ENCODE assay signal across 21 cellular contexts in genomic region chr10:1041514-1041913, GRCh38. TPM values are rescaled to one million over a fixed set of nuclear protein-coding genes. Genes with fewer than 3 reads are reported as not detected.
DNase-seq lines count a peak whose midpoint lies in the region; ATAC-seq, FAIRE-seq and TF ChIP-seq lines count a peak whose summit lies in the region.
"Had no signal": no experiment of that assay in that cellular context is flagged by ENCODE, and none has a peak within 500 bp of the region (broad histone marks: within the 10 kb centered on the region; RNA-seq: fewer than 3 reads in every experiment).

No MANE protein-coding gene starts in this region.

- ATAC-seq in HepG2 (no peak), right lobe of liver (no peak), GM19395 (IDR thresholded peaks at IDR 0.05; ENCODE audit: unreplicated experiment) (no peak)
- ATAC-seq: GM23338 had no signal

- no peak overlapping the region for H3K4me2 ChIP-seq in HepG2 (ENCODE audit: low read depth, low read length)
- H3K4me2 ChIP-seq: GM23338 had no signal

- H3K27ac ChIP-seq in HepG2 (ENCODE audit: extremely low read length, insufficient read depth, low read length) = no peak overlapping the region
- no peak overlapping the region for H3K27ac ChIP-seq in right lobe of liver
- H3K27ac ChIP-seq in SK-N-MC = peak overlapping the region; percentile 36; the same call in 1 of the 2 replicates
- H3K27ac ChIP-seq in neutrophil = peak overlapping the region; percentile 91

- CTCF ChIA-PET in HepG2 (lab: Yijun Ruan, JAX; ENCODE audit: low intra/inter-chr PET ratio, low total read pairs) = interaction anchor here (0.6 kb wide), 1 partner anchor 19 kb away, joined by 3 read pairs; no protein-coding TSS in a partner anchor

- no TSS peak for BruUV-seq in HepG2 (replicated peaks; lab: Mats Ljungman, UMichigan)

- TF ChIP-seq POLR2A in HepG2 (IDR thresholded peaks at IDR 0.05; ENCODE audit: insufficient read depth in 1 of 2, low read depth in 2 of 2, low read length in 2 of 2) (no peak), right lobe of liver (IDR thresholded peaks at IDR 0.05) (no peak)

- H3K27me3 ChIP-seq in HepG2 (ENCODE audit: control insufficient read depth in 1 of 2, insufficient read depth in 2 of 2, low read length in 2 of 2) (no peaks in the 10 kb centered on the region), right lobe of liver (no peaks in the 10 kb centered on the region), neutrophil (no peaks in the 10 kb centered on the region)
- H3K27me3 ChIP-seq: BE2C had no signal

- TF ChIP-seq CTCF in HepG2 (CRISPR knock-in tag; IDR thresholded peaks at IDR 0.05) (no peak), right lobe of liver (IDR thresholded peaks at IDR 0.05) (no peak), neutrophil (IDR thresholded peaks at IDR 0.05) (no peak), GM13977 (IDR thresholded peaks at IDR 0.05; ENCODE audit: extremely low read depth, insufficient read depth, missing control alignments) (no peak)

- H3K36me3 ChIP-seq in HepG2 (replicated peaks in 1 of 2; ENCODE audit: control insufficient read depth in 1 of 2, insufficient read depth in 2 of 2, low read length in 2 of 2) = peaks cover 7 to 30% of the 10 kb centered on the region in 2 experiments
- H3K36me3 ChIP-seq in right lobe of liver = peaks cover 0 to 40% (median 21%) of the 10 kb centered on the region in 4 donors
- peaks cover 58% of the 10 kb centered on the region for H3K36me3 ChIP-seq in SK-N-MC (ENCODE audit: insufficient read depth, low read length)
- H3K36me3 ChIP-seq in neutrophil = peaks cover 33% of the 10 kb centered on the region

- 98% methylated on average over 9 of the region's 9 CpGs for WGBS in HepG2 (ENCODE audit: low lambda C conversion rate)
- WGBS in right lobe of liver (ENCODE audit: insufficient coverage, low coverage, low lambda C conversion rate, missing lambda C conversion rate) = 93% methylated on average over 6 of the region's 9 CpGs

- no peak overlapping the region for H2AFZ ChIP-seq in HepG2 (ENCODE audit: low read length)
- H2AFZ ChIP-seq: GM23338 had no signal

- in situ Hi-C loops in HepG2 (cut with HindIII; ENCODE audit: extremely low pct_ligation_motif_present, low pct_unique_long_range_greater_than_20kb) = no loop called here
- in situ Hi-C loops in GM13977 (cut with MboI; ENCODE audit: low pct_unique_long_range_greater_than_20kb, low sequenced_read_pairs, unreplicated experiment) = no loop called here

- H3K4me3 ChIP-seq in HepG2 (replicated peaks in 1 of 3; ENCODE audit: insufficient read depth in 1 of 3, low read depth in 2 of 3, low read length in 3 of 3) (no peak overlapping the region), right lobe of liver (no peak overlapping the region), SK-N-MC (no peak overlapping the region), neutrophil (ENCODE audit: low read depth in 1 of 2, low read length in 1 of 2) (no peak overlapping the region)
- H3K4me3 ChIP-seq: GM23338 had no signal

- DNase-seq in HepG2 (ENCODE audit: low spot score) (no peak), right lobe of liver (no peak), SK-N-MC (ENCODE audit: low read depth, low spot score) (no peak), GM13977 (ENCODE audit: low spot score) (no peak), hepatic stellate cell (ENCODE audit: low spot score) (no peak)
- DNase-seq: BE2C; Calu3; CD4-positive, alpha-beta memory T cell; DMS79 treated with DMSO at 0.1 percent for 48 hours; GF-D8; HCEC 1CT; HFFc6; KBM-7 had no signal

- H3K9me3 ChIP-seq in HepG2 (ENCODE audit: low read length) = no peaks in the 10 kb centered on the region
- no peaks in the 10 kb centered on the region for H3K9me3 ChIP-seq in right lobe of liver
- H3K9me3 ChIP-seq in SK-N-MC (ENCODE audit: low read depth, low read length) = no peaks in the 10 kb centered on the region
- no peaks in the 10 kb centered on the region for H3K9me3 ChIP-seq in neutrophil
- H3K9me3 ChIP-seq: BE2C had no signal

- H3K4me1 ChIP-seq in HepG2 (ENCODE audit: insufficient read depth, low read length) (peaks cover 33% of the 10 kb centered on the region), right lobe of liver (peaks cover 0 to 19% (median 2%) of the 10 kb centered on the region in 4 donors), neutrophil (ENCODE audit: control insufficient read depth in 1 of 2, insufficient read depth in 1 of 2, low read depth in 1 of 2, low read length in 1 of 2) (peaks cover 42 to 47% of the 10 kb centered on the region in 2 experiments)
- H3K4me1 ChIP-seq: BE2C had no signal

- H4K20me1 ChIP-seq in HepG2 (ENCODE audit: insufficient read depth, low read length) = peaks cover 51% of the 10 kb centered on the region

- FAIRE-seq in HepG2 (lab: Jason Lieb, UNC) = no peak
- FAIRE-seq: H54, HTR-8/SVneo had no signal

- POLR2A ChIA-PET in HepG2 (lab: Yijun Ruan, JAX) = no interaction called here

- no peak for TF ChIP-seq RAD21 in HepG2 (CRISPR knock-in tag; IDR thresholded peaks at IDR 0.05)

- H3K9ac ChIP-seq in HepG2 (ENCODE audit: insufficient read depth, low read depth, low read length) (no peak overlapping the region), SK-N-MC (ENCODE audit: insufficient read length) (no peak overlapping the region)

- H3K79me2 ChIP-seq in HepG2 (ENCODE audit: insufficient read depth, low read length) = peaks cover 34% of the 10 kb centered on the region

- TF ChIP-seq EP300 in HepG2 (IDR thresholded peaks at IDR 0.05; ENCODE audit: low read depth in 2 of 2, low read length in 2 of 2) (no peak), HepG2 (CRISPR knock-in tag; IDR thresholded peaks at IDR 0.05; ENCODE audit: borderline replicate concordance) (no peak)

- intact Hi-C loops in HepG2 (cut with micrococcal nuclease; ENCODE audit: unreplicated experiment) = no loop called here
- intact Hi-C loops in right lobe of liver (cut with DNase I) = no loop called here

RNA-seq across cellular contexts. Expression of gene IDI1, which starts 7.4 kb away (rescaled TPM):
- total RNA-seq in HepG2 (2016; rRNA removed; fragmentation: Illumina TruSeq; extraction: Trizol) (145 and 247 TPM in 2 replicates), right lobe of liver (10 to 100 TPM; 14.7 to 79.7 (median 28.4) TPM)
- 30.6 and 36.4 TPM in 2 replicates for total RNA-seq in HepG2 (2016; cell fraction: cytosol; rRNA removed; fragmentation: Illumina TruSeq; extraction: Trizol; ENCODE audit: low read depth)
- 151 and 249 TPM in 2 replicates for total RNA-seq in HepG2 (2016; cell fraction: insoluble cytoplasmic fraction; rRNA removed; fragmentation: Illumina TruSeq; extraction: Trizol)
- total RNA-seq in HepG2 (2016; cell fraction: membrane; rRNA removed; fragmentation: Illumina TruSeq; extraction: Trizol) = 51.4 and 56.7 TPM in 2 replicates
- 95.7 and 98.8 TPM in 2 replicates for total RNA-seq in HepG2 (2016; cell fraction: nucleus; rRNA removed; fragmentation: Illumina TruSeq; extraction: Trizol)
- polyA plus RNA-seq in HepG2 (2011; rRNA removed) = 44.4 and 56.6 TPM in 2 replicates
- 17.6 and 37.3 TPM in 2 replicates for polyA plus RNA-seq in HepG2 (2011; cell fraction: cytosol; rRNA removed)
- polyA plus RNA-seq in HepG2 (2011; cell fraction: nucleus; rRNA removed) = 43.0 and 68.2 TPM in 2 replicates
- 95.0 and 101 TPM in 2 replicates for polyA plus RNA-seq in HepG2 (2012)
- polyA plus RNA-seq in HepG2 (2016; cell fraction: cytosol; fragmentation: Illumina TruSeq; extraction: Trizol; ENCODE audit: low read depth) = 11.6 and 13.1 TPM in 2 replicates
- 253 and 286 TPM in 2 replicates for polyA plus RNA-seq in HepG2 (2016; cell fraction: insoluble cytoplasmic fraction; fragmentation: Illumina TruSeq; extraction: Trizol; ENCODE audit: low read depth)
- 34.8 and 35.9 TPM in 2 replicates for polyA plus RNA-seq in HepG2 (2016; cell fraction: membrane; fragmentation: Illumina TruSeq; extraction: Trizol; ENCODE audit: low read depth)
- 142 and 155 TPM in 2 replicates for polyA plus RNA-seq in HepG2 (2016; cell fraction: nucleus; fragmentation: Illumina TruSeq; extraction: Trizol; ENCODE audit: insufficient read depth, low read depth)
- polyA minus RNA-seq in HepG2 (2011; rRNA and poly(A)+ RNA removed; ENCODE audit: low replicate concordance) = 13.6 and 22.4 TPM in 2 replicates
- polyA minus RNA-seq in HepG2 (2011; cell fraction: cytosol; rRNA and poly(A)+ RNA removed) = 13.5 and 22.8 TPM in 2 replicates
- 43.5 and 60.7 TPM in 2 replicates for polyA minus RNA-seq in HepG2 (2011; cell fraction: nucleus; rRNA and poly(A)+ RNA removed)

RNA-seq across cellular contexts. Expression of gene WDR37, which starts 14.7 kb away (rescaled TPM):
- total RNA-seq in HepG2 (2016; rRNA removed; fragmentation: Illumina TruSeq; extraction: Trizol) = 5.4 and 5.9 TPM in 2 replicates
- 14.4 and 16.4 TPM in 2 replicates for total RNA-seq in HepG2 (2016; cell fraction: cytosol; rRNA removed; fragmentation: Illumina TruSeq; extraction: Trizol; ENCODE audit: low read depth)
- total RNA-seq in HepG2 (2016; cell fraction: insoluble cytoplasmic fraction; rRNA removed; fragmentation: Illumina TruSeq; extraction: Trizol) = 4.7 and 6.1 TPM in 2 replicates
- 8.1 and 8.5 TPM in 2 replicates for total RNA-seq in HepG2 (2016; cell fraction: membrane; rRNA removed; fragmentation: Illumina TruSeq; extraction: Trizol)
- total RNA-seq in HepG2 (2016; cell fraction: nucleus; rRNA removed; fragmentation: Illumina TruSeq; extraction: Trizol) = 7.7 and 7.8 TPM in 2 replicates
- 7.5 and 8.6 TPM in 2 replicates for polyA plus RNA-seq in HepG2 (2011; rRNA removed)
- 5.3 TPM in 2 replicates for polyA plus RNA-seq in HepG2 (2011; cell fraction: cytosol; rRNA removed)
- polyA plus RNA-seq in HepG2 (2011; cell fraction: nucleus; rRNA removed) = 19.8 and 22.5 TPM in 2 replicates
- 6.1 and 6.9 TPM in 2 replicates for polyA plus RNA-seq in HepG2 (2012)
- polyA plus RNA-seq in HepG2 (2016; cell fraction: cytosol; fragmentation: Illumina TruSeq; extraction: Trizol; ENCODE audit: low read depth) = 0.37 and 0.41 TPM in 2 replicates
- 4.6 and 5.8 TPM in 2 replicates for polyA plus RNA-seq in HepG2 (2016; cell fraction: insoluble cytoplasmic fraction; fragmentation: Illumina TruSeq; extraction: Trizol; ENCODE audit: low read depth)
- 1.1 and 1.2 TPM in 2 replicates for polyA plus RNA-seq in HepG2 (2016; cell fraction: membrane; fragmentation: Illumina TruSeq; extraction: Trizol; ENCODE audit: low read depth)
- 16.0 TPM in 2 replicates for polyA plus RNA-seq in HepG2 (2016; cell fraction: nucleus; fragmentation: Illumina TruSeq; extraction: Trizol; ENCODE audit: insufficient read depth, low read depth)
- 39.9 and 41.7 TPM in 2 replicates for polyA minus RNA-seq in HepG2 (2011; rRNA and poly(A)+ RNA removed; ENCODE audit: low replicate concordance)
- 7.3 and 13.4 TPM in 2 replicates for polyA minus RNA-seq in HepG2 (2011; cell fraction: cytosol; rRNA and poly(A)+ RNA removed)
- polyA minus RNA-seq in HepG2 (2011; cell fraction: nucleus; rRNA and poly(A)+ RNA removed) = 16.2 and 17.1 TPM in 2 replicates
- 1 to 10 TPM; 5.8 to 9.7 (median 8.3) TPM for total RNA-seq in right lobe of liver

RNA-seq across cellular contexts. Expression of gene IDI2, which starts 15.9 kb away (rescaled TPM):
- total RNA-seq in HepG2 (2016; rRNA removed; fragmentation: Illumina TruSeq; extraction: Trizol) (not detected in 2 replicates), right lobe of liver (not detected)
- total RNA-seq in HepG2 (2016; cell fraction: cytosol; rRNA removed; fragmentation: Illumina TruSeq; extraction: Trizol; ENCODE audit: low read depth) = not detected in 2 replicates
- not detected in 2 replicates for total RNA-seq in HepG2 (2016; cell fraction: insoluble cytoplasmic fraction; rRNA removed; fragmentation: Illumina TruSeq; extraction: Trizol)
- total RNA-seq in HepG2 (2016; cell fraction: membrane; rRNA removed; fragmentation: Illumina TruSeq; extraction: Trizol) = not detected in 2 replicates
- not detected in 2 replicates for total RNA-seq in HepG2 (2016; cell fraction: nucleus; rRNA removed; fragmentation: Illumina TruSeq; extraction: Trizol)
- polyA plus RNA-seq in HepG2 (2011; rRNA removed) = not detected in 2 replicates
- not detected in 2 replicates for polyA plus RNA-seq in HepG2 (2011; cell fraction: cytosol; rRNA removed)
- not detected in 2 replicates for polyA plus RNA-seq in HepG2 (2011; cell fraction: nucleus; rRNA removed)
- not detected in 2 replicates for polyA plus RNA-seq in HepG2 (2012)
- not detected in 2 replicates for polyA plus RNA-seq in HepG2 (2016; cell fraction: cytosol; fragmentation: Illumina TruSeq; extraction: Trizol; ENCODE audit: low read depth)
- polyA plus RNA-seq in HepG2 (2016; cell fraction: insoluble cytoplasmic fraction; fragmentation: Illumina TruSeq; extraction: Trizol; ENCODE audit: low read depth) = not detected in 2 replicates
- not detected in 2 replicates for polyA plus RNA-seq in HepG2 (2016; cell fraction: membrane; fragmentation: Illumina TruSeq; extraction: Trizol; ENCODE audit: low read depth)
- not detected in 2 replicates for polyA plus RNA-seq in HepG2 (2016; cell fraction: nucleus; fragmentation: Illumina TruSeq; extraction: Trizol; ENCODE audit: insufficient read depth, low read depth)
- polyA minus RNA-seq in HepG2 (2011; rRNA and poly(A)+ RNA removed; ENCODE audit: low replicate concordance) = not detected in 2 replicates
- not detected in 2 replicates for polyA minus RNA-seq in HepG2 (2011; cell fraction: cytosol; rRNA and poly(A)+ RNA removed)
- polyA minus RNA-seq in HepG2 (2011; cell fraction: nucleus; rRNA and poly(A)+ RNA removed) = not detected in 2 replicates
- total RNA-seq: A172; Calu3; CD4-positive, alpha-beta memory T cell; GM23338; HFFc6 had no signal
- polyA plus RNA-seq: CD14-positive monocyte; CD4-positive, alpha-beta memory T cell; GM23338; IgD-negative memory B cell had no signal

RNA-seq across cellular contexts. Expression of gene GTPBP4, which starts 53.3 kb away (rescaled TPM):
- total RNA-seq in HepG2 (2016; rRNA removed; fragmentation: Illumina TruSeq; extraction: Trizol) (85.5 and 101 TPM in 2 replicates), right lobe of liver (10 to 100 TPM in 5 of 6 experiments, 1 to 10 TPM in 1; 6.6 to 18.6 (median 15.4) TPM)
- 9.2 and 10.8 TPM in 2 replicates for total RNA-seq in HepG2 (2016; cell fraction: cytosol; rRNA removed; fragmentation: Illumina TruSeq; extraction: Trizol; ENCODE audit: low read depth)
- 73.1 and 98.3 TPM in 2 replicates for total RNA-seq in HepG2 (2016; cell fraction: insoluble cytoplasmic fraction; rRNA removed; fragmentation: Illumina TruSeq; extraction: Trizol)
- total RNA-seq in HepG2 (2016; cell fraction: membrane; rRNA removed; fragmentation: Illumina TruSeq; extraction: Trizol) = 17.2 and 23.2 TPM in 2 replicates
- total RNA-seq in HepG2 (2016; cell fraction: nucleus; rRNA removed; fragmentation: Illumina TruSeq; extraction: Trizol) = 61.0 and 70.2 TPM in 2 replicates
- polyA plus RNA-seq in HepG2 (2011; rRNA removed) = 20.1 and 24.1 TPM in 2 replicates
- 9.2 and 11.6 TPM in 2 replicates for polyA plus RNA-seq in HepG2 (2011; cell fraction: cytosol; rRNA removed)
- 31.1 and 31.6 TPM in 2 replicates for polyA plus RNA-seq in HepG2 (2011; cell fraction: nucleus; rRNA removed)
- polyA plus RNA-seq in HepG2 (2012) = 37.7 and 40.3 TPM in 2 replicates
- 3.6 and 4.3 TPM in 2 replicates for polyA plus RNA-seq in HepG2 (2016; cell fraction: cytosol; fragmentation: Illumina TruSeq; extraction: Trizol; ENCODE audit: low read depth)
- polyA plus RNA-seq in HepG2 (2016; cell fraction: insoluble cytoplasmic fraction; fragmentation: Illumina TruSeq; extraction: Trizol; ENCODE audit: low read depth) = 116 and 119 TPM in 2 replicates
- 8.8 and 12.3 TPM in 2 replicates for polyA plus RNA-seq in HepG2 (2016; cell fraction: membrane; fragmentation: Illumina TruSeq; extraction: Trizol; ENCODE audit: low read depth)
- polyA plus RNA-seq in HepG2 (2016; cell fraction: nucleus; fragmentation: Illumina TruSeq; extraction: Trizol; ENCODE audit: insufficient read depth, low read depth) = 109 and 116 TPM in 2 replicates
- polyA minus RNA-seq in HepG2 (2011; rRNA and poly(A)+ RNA removed; ENCODE audit: low replicate concordance) = 35.4 and 59.3 TPM in 2 replicates
- 14.2 and 15.8 TPM in 2 replicates for polyA minus RNA-seq in HepG2 (2011; cell fraction: cytosol; rRNA and poly(A)+ RNA removed)
- polyA minus RNA-seq in HepG2 (2011; cell fraction: nucleus; rRNA and poly(A)+ RNA removed) = 62.8 and 65.3 TPM in 2 replicates

Comparison
In these comparisons a context has a peak if more than half of its experiments do, and no peak if none do; other contexts are left out.
1. H3K27ac ChIP-seq: peak in SK-N-MC (single experiment) and neutrophil (single experiment); none in HepG2 (single experiment) and right lobe of liver (0 of 3).